8 cellular contexts compared by ENCODE assay signal in the genomic region with DNA sequence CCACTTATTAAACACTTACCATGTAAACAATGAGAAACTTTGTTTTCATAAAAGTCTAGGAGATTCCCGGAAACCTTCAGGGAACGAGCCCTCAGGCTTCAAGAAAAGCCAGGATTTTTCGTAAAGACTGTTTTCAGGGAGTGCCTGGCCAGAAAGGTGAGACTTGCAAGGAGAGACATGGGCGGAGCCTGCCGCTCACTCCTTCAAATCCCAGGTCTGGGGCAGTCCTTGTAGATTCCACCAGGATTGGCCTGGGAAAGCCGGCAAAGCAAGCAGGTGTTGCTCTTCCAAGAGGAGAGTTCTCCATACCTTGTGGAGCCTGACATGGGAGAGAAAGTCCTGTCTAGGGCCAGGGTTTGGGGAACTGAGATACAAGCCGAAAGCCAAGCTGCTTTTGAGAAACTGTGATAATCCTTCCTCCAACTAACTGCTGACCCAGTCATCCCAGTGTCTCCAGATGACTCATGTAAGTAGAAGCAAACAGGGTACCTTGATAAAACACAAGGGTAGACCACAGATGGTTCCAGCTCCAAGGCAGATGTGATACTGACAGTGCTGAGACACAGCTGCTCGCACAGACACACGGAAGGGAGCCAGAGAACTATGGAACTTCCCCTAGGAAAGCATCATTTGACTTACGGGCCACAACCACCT.
DNase-seq lines count a peak whose midpoint lies in the region; ATAC-seq and TF ChIP-seq lines count a peak whose summit lies in the region.

No MANE protein-coding gene starts in this region.

- no peak for TF ChIP-seq RAD21 in IMR-90 (IDR thresholded peaks at IDR 0.05; ENCODE audit: low read length)

- peak overlapping the region; percentile 5; the same call in 1 of the 2 replicates for H4K5ac ChIP-seq in IMR-90 (ENCODE audit: low read depth, low read length)

- peak overlapping the region; percentile 64; the same call in 1 of the 2 replicates for H3K27ac ChIP-seq in IMR-90 (ENCODE audit: insufficient read depth, low read length)

- H3K9me3 ChIP-seq in IMR-90 (ENCODE audit: control insufficient read depth, insufficient read depth, low read length): no peaks in the 10 kb centered on the region

- H2BK20ac ChIP-seq in IMR-90 (ENCODE audit: low read depth, low read length): peak overlapping the region; percentile 45

- peak overlapping the region; percentile 41 for H2BK5ac ChIP-seq in IMR-90 (ENCODE audit: low read depth, low read length, poor library complexity, severe bottlenecking)

- BruUV-seq in IMR-90 (replicated peaks; lab: Mats Ljungman, UMichigan): no TSS peak

- H3K56ac ChIP-seq in IMR-90 (ENCODE audit: extremely low read depth, insufficient read depth, low read length): no peak overlapping the region; the same call in 1 of the 2 replicates

- peaks cover 16% of the 10 kb centered on the region for H3K36me3 ChIP-seq in IMR-90 (ENCODE audit: control insufficient read depth, insufficient read depth, low read length)

- peaks cover 27 to 80% of the 10 kb centered on the region in 2 experiments for H3K79me1 ChIP-seq in IMR-90 (ENCODE audit: low read depth in 1 of 2, low read length in 2 of 2)

- H2AK5ac ChIP-seq in IMR-90 (ENCODE audit: low read depth, low read length): peak overlapping the region; percentile 47

- CTCF ChIA-PET in GM10248 (lab: Yijun Ruan, JAX) (interaction anchor here (0.9 to 4.9 kb wide), 6 partner anchors 10 to 52 kb away, joined by 3 to 21 read pairs (median 3); no protein-coding TSS in a partner anchor), IMR-90 (lab: Yijun Ruan, JAX) (interaction anchor here (0.7 kb wide), 1 partner anchor 25 kb away, joined by 3 read pairs; no protein-coding TSS in a partner anchor)

- intact Hi-C loops in IMR-90 (cut with micrococcal nuclease): no loop called here

- TF ChIP-seq CTCF in GM10248 (IDR thresholded peaks at IDR 0.05; ENCODE audit: control extremely low read depth, extremely low read depth, low read depth, missing control alignments) (no peak), IMR-90 (conservative IDR thresholded peaks at IDR 0.05; ENCODE audit: low read depth, low read length) (no peak), foreskin fibroblast (IDR thresholded peaks at IDR 0.05; ENCODE audit: low read depth, low read length) (no peak)

- ATAC-seq in GM21526 (IDR thresholded peaks at IDR 0.05; ENCODE audit: low FRiP score, unreplicated experiment): peak; percentile 51
- ATAC-seq in IMR-90 (ENCODE audit: low read depth): peak; percentile 94
- no peak for ATAC-seq in GM18498 (IDR thresholded peaks at IDR 0.05; ENCODE audit: unreplicated experiment)

- H2AK9ac ChIP-seq in IMR-90 (replicated peaks; ENCODE audit: low read depth, low read length, poor library complexity): peak overlapping the region; percentile 72

- H3K23ac ChIP-seq in IMR-90 (ENCODE audit: low read depth, low read length): 0 out of 2 replicates have a peak overlapping the region, but pooled peaks have one; percentile 20

- TF ChIP-seq POLR2A in IMR-90 (IDR thresholded peaks at IDR 0.05; ENCODE audit: low read depth, low read length): no peak

- peak overlapping the region; percentile 58; the same call in 1 of the 2 replicates for H4K91ac ChIP-seq in IMR-90 (ENCODE audit: insufficient read depth, low read depth, low read length)

- peak overlapping the region; percentile 3 for H3K18ac ChIP-seq in IMR-90 (ENCODE audit: low read depth, low read length)

- H3K9me1 ChIP-seq in IMR-90 (ENCODE audit: insufficient read depth, low read length): peaks cover 39% of the 10 kb centered on the region

- POLR2A ChIA-PET in GM10248 (lab: Yijun Ruan, JAX) (interaction anchor here (0.6 to 1.7 kb wide), 3 partner anchors 10 to 1561 kb away, joined by 4 to 9 read pairs (median 6); no protein-coding TSS in a partner anchor), IMR-90 (lab: Charles Lee; ENCODE audit: unreplicated experiment) (interaction anchor here (1.0 kb wide), 1 partner anchor 29 kb away, joined by 4 read pairs; no protein-coding TSS in a partner anchor)

- DNase-seq in GM10248 (ENCODE audit: extremely low spot score): peak; percentile 47
- DNase-seq in IMR-90: peak; percentile 97
- DNase-seq in foreskin fibroblast: peak; percentile 43 to 64
- no peak for DNase-seq in LoVo (ENCODE audit: low spot score)
- DNase-seq in NCI-H1930 (lab: John Stamatoyannopoulos, UW): no peak
- DNase-seq in SW 1271 (lab: John Stamatoyannopoulos, UW): no peak

- peaks cover 48% of the 10 kb centered on the region; the same call in 1 of the 2 replicates for H4K20me1 ChIP-seq in IMR-90 (ENCODE audit: insufficient read depth, low read length)

- in situ Hi-C loops in IMR-90 (cut with MboI; ENCODE audit: low sequenced_read_pairs): no loop called here

- peak overlapping the region; percentile 54; the same call in 1 of the 2 replicates for H3K14ac ChIP-seq in IMR-90 (replicated peaks; ENCODE audit: low read depth, low read length)

- dilution Hi-C loops in IMR-90 (cut with HindIII; ENCODE audit: low sequenced_read_pairs, unreplicated experiment): no loop called here

- peak overlapping the region; percentile 61; the same call in 1 of the 2 replicates for H2BK120ac ChIP-seq in IMR-90 (ENCODE audit: low read depth, low read length)

- H2BK15ac ChIP-seq in IMR-90 (ENCODE audit: low read depth, low read length): peak overlapping the region; percentile 42; the same call in 1 of the 3 replicates

- peak overlapping the region; percentile 37 for H3K4me2 ChIP-seq in IMR-90 (ENCODE audit: low read depth, low read length)

- H3K4me3 ChIP-seq in IMR-90 (ENCODE audit: insufficient read depth, low read depth, low read length): no peak overlapping the region
- no peak overlapping the region for H3K4me3 ChIP-seq in foreskin fibroblast (ENCODE audit: low read depth in 1 of 2, low read length in 2 of 2)

- peak overlapping the region; percentile 7 for H2AFZ ChIP-seq in IMR-90 (replicated peaks; ENCODE audit: low read length, poor library complexity)

- peak overlapping the region; percentile 70 for H3K4ac ChIP-seq in IMR-90 (ENCODE audit: low read depth, low read length)

- H4K8ac ChIP-seq in IMR-90 (ENCODE audit: low read depth in 2 of 2, low read length in 2 of 2): peak overlapping the region in 1 of 2 experiments; percentile 32; a peak in 1 of 4 replicates

- no peak overlapping the region for H3K9ac ChIP-seq in IMR-90 (ENCODE audit: low read depth, low read length)

- H3K4me1 ChIP-seq in IMR-90 (ENCODE audit: control insufficient read depth, insufficient read depth, low read length): peaks cover 11% of the 10 kb centered on the region

- 90% methylated on average over 3 of the region's 10 CpGs; no CpG with 5 or more reads in 1 of the 2 experiments for WGBS in IMR-90 (ENCODE audit: extremely low coverage in 2 of 2, insufficient read length in 1 of 2), 2 experiments

- no peaks in the 10 kb centered on the region for H3K27me3 ChIP-seq in IMR-90 (ENCODE audit: control insufficient read depth, insufficient read depth, low read length)

TF ChIP-seq in IMR-90, 13 proteins besides CTCF, POLR2A, EP300 and RAD21:
- TF ChIP-seq, protein P1, sequence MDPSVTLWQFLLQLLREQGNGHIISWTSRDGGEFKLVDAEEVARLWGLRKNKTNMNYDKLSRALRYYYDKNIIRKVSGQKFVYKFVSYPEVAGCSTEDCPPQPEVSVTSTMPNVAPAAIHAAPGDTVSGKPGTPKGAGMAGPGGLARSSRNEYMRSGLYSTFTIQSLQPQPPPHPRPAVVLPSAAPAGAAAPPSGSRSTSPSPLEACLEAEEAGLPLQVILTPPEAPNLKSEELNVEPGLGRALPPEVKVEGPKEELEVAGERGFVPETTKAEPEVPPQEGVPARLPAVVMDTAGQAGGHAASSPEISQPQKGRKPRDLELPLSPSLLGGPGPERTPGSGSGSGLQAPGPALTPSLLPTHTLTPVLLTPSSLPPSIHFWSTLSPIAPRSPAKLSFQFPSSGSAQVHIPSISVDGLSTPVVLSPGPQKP (IDR thresholded peaks at IDR 0.05; ENCODE audit: borderline replicate concordance, low read depth, low read length): no peak
- no peak for TF ChIP-seq MAZ (IDR thresholded peaks at IDR 0.05; ENCODE audit: borderline replicate concordance, low read depth, low read length)
- no peak for TF ChIP-seq RFX5 (IDR thresholded peaks at IDR 0.05; ENCODE audit: low read depth, low read length)
- TF ChIP-seq RCOR1 (IDR thresholded peaks at IDR 0.05; ENCODE audit: insufficient replicate concordance, low read length): peak; percentile 92
- TF ChIP-seq NFE2L2 (IDR thresholded peaks at IDR 0.05; ENCODE audit: low read depth, low read length): peak; percentile 19; the same call in 1 of the 2 replicates
- no peak for TF ChIP-seq SMC3 (IDR thresholded peaks at IDR 0.05; ENCODE audit: low read depth, low read length)
- peak; percentile 71 for TF ChIP-seq MAFK (IDR thresholded peaks at IDR 0.05; ENCODE audit: low read depth, low read length)
- no peak for TF ChIP-seq BHLHE40 (IDR thresholded peaks at IDR 0.05; ENCODE audit: low read depth, low read length)
- peak; percentile 90 for TF ChIP-seq FOS (IDR thresholded peaks at IDR 0.05; ENCODE audit: low read depth, low read length)
- TF ChIP-seq MXI1 (IDR thresholded peaks at IDR 0.05; ENCODE audit: borderline replicate concordance, low read depth, low read length): no peak
- no peak for TF ChIP-seq CHD1 (IDR thresholded peaks at IDR 0.05; ENCODE audit: low read depth, low read length)
- no peak for TF ChIP-seq CEBPB (IDR thresholded peaks at IDR 0.05; ENCODE audit: low read depth, low read length)
- TF ChIP-seq, protein P2, sequence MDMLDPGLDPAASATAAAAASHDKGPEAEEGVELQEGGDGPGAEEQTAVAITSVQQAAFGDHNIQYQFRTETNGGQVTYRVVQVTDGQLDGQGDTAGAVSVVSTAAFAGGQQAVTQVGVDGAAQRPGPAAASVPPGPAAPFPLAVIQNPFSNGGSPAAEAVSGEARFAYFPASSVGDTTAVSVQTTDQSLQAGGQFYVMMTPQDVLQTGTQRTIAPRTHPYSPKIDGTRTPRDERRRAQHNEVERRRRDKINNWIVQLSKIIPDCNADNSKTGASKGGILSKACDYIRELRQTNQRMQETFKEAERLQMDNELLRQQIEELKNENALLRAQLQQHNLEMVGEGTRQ (IDR thresholded peaks at IDR 0.05; ENCODE audit: low read depth, low read length): no peak
TF ChIP-seq in IMR-90: peak in this region for 4.

Comparison
In these comparisons a context has a peak if more than half of its experiments do, and no peak if none do; other contexts are left out.
1. DNase-seq: peak in GM10248 (single experiment), IMR-90 (single experiment) and foreskin fibroblast (2 of 2); none in LoVo (single experiment), NCI-H1930 (0 of 2) and SW 1271 (0 of 2).